In genomic region chr17:41407226-41407625, GRCh38 we compare ENCODE assay signal across 42 cellular contexts. TPM values are rescaled to one million over a fixed set of nuclear protein-coding genes. Genes with fewer than 3 reads are reported as not detected.
"Had no signal": no experiment of that assay in that cellular context is flagged by ENCODE, and none has a peak within 500 bp of the region (broad histone marks: within the 10 kb centered on the region; RNA-seq: fewer than 3 reads in every experiment).

No MANE protein-coding gene starts in this region.

- H3K27ac Mint-ChIP-seq: activated B cell treated with CpG ODN at 0.5 μM for 24 hours; activated CD4-positive, alpha-beta memory T cell treated with anti-CD3 and anti-CD28 coated beads for 36 hours; activated CD4-positive, alpha-beta T cell treated with anti-CD3 and anti-CD28 coated beads, Interleukin-2, amount 10 ng/mL, durations not matched to agents 24 days and 14 days; activated CD8-positive, alpha-beta T cell treated with anti-CD3 and anti-CD28 coated beads for 36 hours; activated naive CD4-positive, alpha-beta T cell treated with anti-CD3 and anti-CD28 coated beads for 36 hours; activated naive CD4-positive, alpha-beta T cell treated with anti-CD3 and anti-CD28 coated beads, Interleukin-2, amount 50 U/mL, for 72 hours; activated naive CD8-positive, alpha-beta T cell treated with anti-CD3 and anti-CD28 coated beads for 36 hours; activated T-cell treated with anti-CD3 and anti-CD28 coated beads, Interleukin-2, amount 50 U/mL, for 72 hours; activated T-helper 1 cell treated with anti-CD3 and anti-CD28 coated beads, Interleukin-12 subunit alpha, Interleukin-12 subunit beta, Interleukin-2, Interleukin-4 antibody, amounts not matched to agents 30 ng/mL and 10 ng/mL and 1 ng/mL, durations not matched to agents 14 hours and 24 hours and 36 hours; T-helper 1 cell treated with Interleukin-12 subunit alpha and Interleukin-12 subunit beta and Interleukin-4 antibody, amounts not matched to agents 30 μg/mL and 1 μg/mL, for 36 hours; T-helper 2 cell treated with Interferon-gamma antibody and Interleukin-4, amounts not matched to agents 5 μg/mL and 100 μg/mL, for 36 hours had no signal

- H3K4me3 ChIP-seq: adrenal gland, body of pancreas, breast epithelium, cardiac muscle cell had no signal

- DNase-seq: activated B cell treated with CpG ODN at 0.5 μM for 24 hours; activated CD4-positive, alpha-beta memory T cell treated with anti-CD3 and anti-CD28 coated beads for 36 hours; activated CD4-positive, alpha-beta T cell treated with anti-CD3 and anti-CD28 coated beads for 4 hours; activated CD4-positive, alpha-beta T cell treated with anti-CD3 and anti-CD28 coated beads, Interleukin-2, amount 10 ng/mL, durations not matched to agents 24 days and 14 days; activated CD4-positive, alpha-beta T cell treated with anti-CD3 and anti-CD28 coated beads, Interleukin-2, amount 50 U/mL, for 1 hour; activated CD4-positive, alpha-beta T cell treated with anti-CD3 and anti-CD28 coated beads, Interleukin-2, amount 50 U/mL, for 4 hours; activated CD4-positive, CD25-positive, alpha-beta regulatory T cell treated with anti-CD3 and anti-CD28 coated beads, Interleukin-2, amount 50 U/mL, for 72 hours; activated CD8-positive, alpha-beta memory T cell treated with anti-CD3 and anti-CD28 coated beads, Interleukin-2, amount 50 U/mL, for 4 hours; activated CD8-positive, alpha-beta T cell treated with anti-CD3 and anti-CD28 coated beads for 36 hours; activated effector memory CD4-positive, alpha-beta T cell treated with anti-CD3 and anti-CD28 coated beads, Interleukin-2, amount 50 U/mL, for 16 hours; activated gamma-delta T cell treated with Interleukin-2 at 50 U/mL for 16 hours; activated naive CD4-positive, alpha-beta T cell; activated naive CD4-positive, alpha-beta T cell treated with anti-CD3 and anti-CD28 coated beads for 36 hours; activated naive CD4-positive, alpha-beta T cell treated with anti-CD3 and anti-CD28 coated beads, Interleukin-2, amount 50 U/mL, for 16 hours; activated naive CD8-positive, alpha-beta T cell treated with anti-CD3 and anti-CD28 coated beads for 36 hours; activated T-cell treated with anti-CD3 and anti-CD28 coated beads for 4 hours; activated T-cell treated with anti-CD3 and anti-CD28 coated beads, Interleukin-2, amount 50 U/mL, for 1 hour; activated T-cell treated with anti-CD3 and anti-CD28 coated beads, Interleukin-2, amount 50 U/mL, for 4 hours; activated T-cell treated with anti-CD3 and anti-CD28 coated beads, Interleukin-2, amount 50 U/mL, for 72 hours; amniotic stem cell; aorta; body of pancreas; brain microvascular endothelial cell; caudate nucleus; cerebellar nuclear complex; T-helper 1 cell; T-helper 2 cell; T-helper 9 cell had no signal

- H3K36me3 ChIP-seq: adrenal gland, brain microvascular endothelial cell, breast epithelium, cardiac muscle cell had no signal

- H3K9me3 Mint-ChIP-seq: activated B cell treated with CpG ODN at 0.5 μM for 24 hours; activated CD4-positive, alpha-beta memory T cell treated with anti-CD3 and anti-CD28 coated beads for 36 hours; activated CD4-positive, alpha-beta T cell treated with anti-CD3 and anti-CD28 coated beads, Interleukin-2, amount 10 ng/mL, durations not matched to agents 24 days and 14 days; activated CD8-positive, alpha-beta T cell treated with anti-CD3 and anti-CD28 coated beads for 36 hours; activated naive CD4-positive, alpha-beta T cell treated with anti-CD3 and anti-CD28 coated beads for 36 hours; activated naive CD8-positive, alpha-beta T cell treated with anti-CD3 and anti-CD28 coated beads for 36 hours; activated T-cell treated with anti-CD3 and anti-CD28 coated beads, Interleukin-2, amount 50 U/mL, for 4 hours; activated T-cell treated with anti-CD3 and anti-CD28 coated beads, Interleukin-2, amount 50 U/mL, for 72 hours; activated T-helper 1 cell treated with anti-CD3 and anti-CD28 coated beads, Interleukin-12 subunit alpha, Interleukin-12 subunit beta, Interleukin-2, Interleukin-4 antibody, amounts not matched to agents 30 ng/mL and 10 ng/mL and 1 ng/mL, durations not matched to agents 14 hours and 24 hours and 36 hours; central memory CD8-positive, alpha-beta T cell; T-helper 1 cell treated with Interleukin-12 subunit alpha and Interleukin-12 subunit beta and Interleukin-4 antibody, amounts not matched to agents 30 μg/mL and 1 μg/mL, for 36 hours; T-helper 2 cell treated with Interferon-gamma antibody and Interleukin-4, amounts not matched to agents 5 μg/mL and 100 μg/mL, for 36 hours had no signal

- FAIRE-seq: astrocyte, TTC549 had no signal

- H3K27me3 Mint-ChIP-seq: activated B cell treated with CpG ODN at 0.5 μM for 24 hours; activated CD4-positive, alpha-beta memory T cell treated with anti-CD3 and anti-CD28 coated beads for 36 hours; activated CD4-positive, alpha-beta T cell treated with anti-CD3 and anti-CD28 coated beads, Interleukin-2, amount 10 ng/mL, durations not matched to agents 24 days and 14 days; activated CD8-positive, alpha-beta T cell treated with anti-CD3 and anti-CD28 coated beads for 36 hours; activated T-helper 17 cell treated with anti-CD3 and anti-CD28 coated beads, Interleukin-2, amount 50 U/mL, for 72 hours had no signal

- H3K4me1 Mint-ChIP-seq: activated B cell treated with CpG ODN at 0.5 μM for 24 hours had no signal

- H3K4me1 ChIP-seq: adrenal gland, body of pancreas had no signal

- ATAC-seq: activated CD8-positive, alpha-beta T cell treated with anti-CD3 and anti-CD28 coated beads for 36 hours; activated naive CD4-positive, alpha-beta T cell treated with anti-CD3 and anti-CD28 coated beads, Interleukin-2, amount 50 U/mL, for 72 hours; activated T-cell treated with anti-CD3 and anti-CD28 coated beads, Interleukin-2, amount 50 U/mL, for 4 hours; activated T-cell treated with anti-CD3 and anti-CD28 coated beads, Interleukin-2, amount 50 U/mL, for 72 hours; activated T-helper 17 cell treated with anti-CD3 and anti-CD28 coated beads, Interleukin-2, amount 50 U/mL, for 72 hours; body of pancreas had no signal

- H3K4me3 Mint-ChIP-seq: activated B cell treated with CpG ODN at 0.5 μM for 24 hours; activated CD4-positive, alpha-beta memory T cell treated with anti-CD3 and anti-CD28 coated beads for 36 hours; activated CD4-positive, alpha-beta T cell treated with anti-CD3 and anti-CD28 coated beads, Interleukin-2, amount 10 ng/mL, durations not matched to agents 24 days and 14 days; activated CD8-positive, alpha-beta T cell treated with anti-CD3 and anti-CD28 coated beads for 36 hours; activated naive CD4-positive, alpha-beta T cell treated with anti-CD3 and anti-CD28 coated beads for 36 hours; activated naive CD8-positive, alpha-beta T cell treated with anti-CD3 and anti-CD28 coated beads for 36 hours; activated T-cell treated with anti-CD3 and anti-CD28 coated beads, Interleukin-2, amount 50 U/mL, for 4 hours; activated T-cell treated with anti-CD3 and anti-CD28 coated beads, Interleukin-2, amount 50 U/mL, for 72 hours; activated T-helper 1 cell treated with anti-CD3 and anti-CD28 coated beads, Interleukin-12 subunit alpha, Interleukin-12 subunit beta, Interleukin-2, Interleukin-4 antibody, amounts not matched to agents 30 ng/mL and 10 ng/mL and 1 ng/mL, durations not matched to agents 14 hours and 24 hours and 36 hours; activated T-helper 17 cell treated with anti-CD3 and anti-CD28 coated beads, Interleukin-2, amount 50 U/mL, for 72 hours; central memory CD8-positive, alpha-beta T cell; T-helper 1 cell treated with Interleukin-12 subunit alpha and Interleukin-12 subunit beta and Interleukin-4 antibody, amounts not matched to agents 30 μg/mL and 1 μg/mL, for 36 hours; T-helper 2 cell treated with Interferon-gamma antibody and Interleukin-4, amounts not matched to agents 5 μg/mL and 100 μg/mL, for 36 hours had no signal

- H3K27ac ChIP-seq: adrenal gland, body of pancreas, brain microvascular endothelial cell, cardiac muscle cell, VCaP had no signal

- H3K27me3 ChIP-seq: adrenal gland, body of pancreas, brain microvascular endothelial cell, breast epithelium had no signal

- H3K9me3 ChIP-seq: adrenal gland, body of pancreas, breast epithelium had no signal

- H3K36me3 Mint-ChIP-seq: activated CD4-positive, alpha-beta memory T cell treated with anti-CD3 and anti-CD28 coated beads for 36 hours; activated naive CD8-positive, alpha-beta T cell treated with anti-CD3 and anti-CD28 coated beads for 36 hours had no signal

RNA-seq across cellular contexts. Expression of gene KRT31, which starts 9.8 kb away (rescaled TPM):
- total RNA-seq: activated B cell treated with CpG ODN at 0.5 μM for 24 hours; activated CD4-positive, alpha-beta memory T cell treated with anti-CD3 and anti-CD28 coated beads for 36 hours; activated CD4-positive, alpha-beta T cell treated with anti-CD3 and anti-CD28 coated beads, Interleukin-2, amount 10 ng/mL, durations not matched to agents 24 days and 14 days; activated CD8-positive, alpha-beta memory T cell treated with anti-CD3 and anti-CD28 coated beads for 36 hours; activated CD8-positive, alpha-beta T cell treated with anti-CD3 and anti-CD28 coated beads for 36 hours; activated naive CD4-positive, alpha-beta T cell treated with anti-CD3 and anti-CD28 coated beads for 36 hours; activated naive CD4-positive, alpha-beta T cell treated with anti-CD3 and anti-CD28 coated beads, Interleukin-2, amount 50 U/mL, for 72 hours; activated naive CD8-positive, alpha-beta T cell treated with anti-CD3 and anti-CD28 coated beads for 36 hours; activated T-cell treated with anti-CD3 and anti-CD28 coated beads, Interleukin-2, amount 50 U/mL, for 4 hours; activated T-cell treated with anti-CD3 and anti-CD28 coated beads, Interleukin-2, amount 50 U/mL, for 72 hours; activated T-helper 1 cell treated with anti-CD3 and anti-CD28 coated beads, Interleukin-12 subunit alpha, Interleukin-12 subunit beta, Interleukin-2, Interleukin-4 antibody, amounts not matched to agents 30 ng/mL and 10 ng/mL and 1 ng/mL, durations not matched to agents 14 hours and 24 hours and 36 hours; activated T-helper 17 cell treated with anti-CD3 and anti-CD28 coated beads, Interleukin-2, amount 50 U/mL, for 72 hours; adrenal gland; aorta; astrocyte; body of pancreas; breast epithelium; cardiac muscle cell; chondrocyte had no signal
- polyA plus RNA-seq: adrenal gland, aorta, cardiac muscle cell had no signal

RNA-seq across cellular contexts. Expression of gene KRT37, which starts 17.2 kb away (rescaled TPM):
- total RNA-seq: activated B cell treated with CpG ODN at 0.5 μM for 24 hours; activated CD4-positive, alpha-beta memory T cell treated with anti-CD3 and anti-CD28 coated beads for 36 hours; activated CD4-positive, alpha-beta T cell treated with anti-CD3 and anti-CD28 coated beads, Interleukin-2, amount 10 ng/mL, durations not matched to agents 24 days and 14 days; activated CD8-positive, alpha-beta memory T cell treated with anti-CD3 and anti-CD28 coated beads for 36 hours; activated CD8-positive, alpha-beta T cell treated with anti-CD3 and anti-CD28 coated beads for 36 hours; activated naive CD4-positive, alpha-beta T cell treated with anti-CD3 and anti-CD28 coated beads for 36 hours; activated naive CD4-positive, alpha-beta T cell treated with anti-CD3 and anti-CD28 coated beads, Interleukin-2, amount 50 U/mL, for 72 hours; activated naive CD8-positive, alpha-beta T cell treated with anti-CD3 and anti-CD28 coated beads for 36 hours; activated T-cell treated with anti-CD3 and anti-CD28 coated beads, Interleukin-2, amount 50 U/mL, for 4 hours; activated T-cell treated with anti-CD3 and anti-CD28 coated beads, Interleukin-2, amount 50 U/mL, for 72 hours; activated T-helper 1 cell treated with anti-CD3 and anti-CD28 coated beads, Interleukin-12 subunit alpha, Interleukin-12 subunit beta, Interleukin-2, Interleukin-4 antibody, amounts not matched to agents 30 ng/mL and 10 ng/mL and 1 ng/mL, durations not matched to agents 14 hours and 24 hours and 36 hours; activated T-helper 17 cell treated with anti-CD3 and anti-CD28 coated beads, Interleukin-2, amount 50 U/mL, for 72 hours; adrenal gland; aorta; astrocyte; body of pancreas; breast epithelium; cardiac muscle cell; chondrocyte had no signal
- polyA plus RNA-seq: adrenal gland, aorta, cardiac muscle cell had no signal

RNA-seq across cellular contexts. Expression of gene KRT34, which starts 25.1 kb away (rescaled TPM):
- total RNA-seq: activated B cell treated with CpG ODN at 0.5 μM for 24 hours; activated CD4-positive, alpha-beta memory T cell treated with anti-CD3 and anti-CD28 coated beads for 36 hours; activated CD4-positive, alpha-beta T cell treated with anti-CD3 and anti-CD28 coated beads, Interleukin-2, amount 10 ng/mL, durations not matched to agents 24 days and 14 days; activated CD8-positive, alpha-beta memory T cell treated with anti-CD3 and anti-CD28 coated beads for 36 hours; activated CD8-positive, alpha-beta T cell treated with anti-CD3 and anti-CD28 coated beads for 36 hours; activated naive CD4-positive, alpha-beta T cell treated with anti-CD3 and anti-CD28 coated beads for 36 hours; activated naive CD4-positive, alpha-beta T cell treated with anti-CD3 and anti-CD28 coated beads, Interleukin-2, amount 50 U/mL, for 72 hours; activated naive CD8-positive, alpha-beta T cell treated with anti-CD3 and anti-CD28 coated beads for 36 hours; activated T-cell treated with anti-CD3 and anti-CD28 coated beads, Interleukin-2, amount 50 U/mL, for 4 hours; activated T-cell treated with anti-CD3 and anti-CD28 coated beads, Interleukin-2, amount 50 U/mL, for 72 hours; activated T-helper 1 cell treated with anti-CD3 and anti-CD28 coated beads, Interleukin-12 subunit alpha, Interleukin-12 subunit beta, Interleukin-2, Interleukin-4 antibody, amounts not matched to agents 30 ng/mL and 10 ng/mL and 1 ng/mL, durations not matched to agents 14 hours and 24 hours and 36 hours; activated T-helper 17 cell treated with anti-CD3 and anti-CD28 coated beads, Interleukin-2, amount 50 U/mL, for 72 hours; adrenal gland; aorta; astrocyte; body of pancreas; breast epithelium; cardiac muscle cell; chondrocyte had no signal
- polyA plus RNA-seq: adrenal gland, aorta, cardiac muscle cell had no signal

RNA-seq across cellular contexts. Expression of gene KRT38, which starts 33.6 kb away (rescaled TPM):
- total RNA-seq: activated B cell treated with CpG ODN at 0.5 μM for 24 hours; activated CD4-positive, alpha-beta memory T cell treated with anti-CD3 and anti-CD28 coated beads for 36 hours; activated CD4-positive, alpha-beta T cell treated with anti-CD3 and anti-CD28 coated beads, Interleukin-2, amount 10 ng/mL, durations not matched to agents 24 days and 14 days; activated CD8-positive, alpha-beta memory T cell treated with anti-CD3 and anti-CD28 coated beads for 36 hours; activated CD8-positive, alpha-beta T cell treated with anti-CD3 and anti-CD28 coated beads for 36 hours; activated naive CD4-positive, alpha-beta T cell treated with anti-CD3 and anti-CD28 coated beads for 36 hours; activated naive CD4-positive, alpha-beta T cell treated with anti-CD3 and anti-CD28 coated beads, Interleukin-2, amount 50 U/mL, for 72 hours; activated naive CD8-positive, alpha-beta T cell treated with anti-CD3 and anti-CD28 coated beads for 36 hours; activated T-cell treated with anti-CD3 and anti-CD28 coated beads, Interleukin-2, amount 50 U/mL, for 4 hours; activated T-cell treated with anti-CD3 and anti-CD28 coated beads, Interleukin-2, amount 50 U/mL, for 72 hours; activated T-helper 1 cell treated with anti-CD3 and anti-CD28 coated beads, Interleukin-12 subunit alpha, Interleukin-12 subunit beta, Interleukin-2, Interleukin-4 antibody, amounts not matched to agents 30 ng/mL and 10 ng/mL and 1 ng/mL, durations not matched to agents 14 hours and 24 hours and 36 hours; activated T-helper 17 cell treated with anti-CD3 and anti-CD28 coated beads, Interleukin-2, amount 50 U/mL, for 72 hours; adrenal gland; aorta; astrocyte; body of pancreas; breast epithelium; cardiac muscle cell; chondrocyte had no signal
- polyA plus RNA-seq: adrenal gland, aorta, cardiac muscle cell had no signal

RNA-seq across cellular contexts. Expression of gene KRT33B, which starts 37.6 kb away (rescaled TPM):
- total RNA-seq: activated B cell treated with CpG ODN at 0.5 μM for 24 hours; activated CD4-positive, alpha-beta memory T cell treated with anti-CD3 and anti-CD28 coated beads for 36 hours; activated CD4-positive, alpha-beta T cell treated with anti-CD3 and anti-CD28 coated beads, Interleukin-2, amount 10 ng/mL, durations not matched to agents 24 days and 14 days; activated CD8-positive, alpha-beta memory T cell treated with anti-CD3 and anti-CD28 coated beads for 36 hours; activated CD8-positive, alpha-beta T cell treated with anti-CD3 and anti-CD28 coated beads for 36 hours; activated naive CD4-positive, alpha-beta T cell treated with anti-CD3 and anti-CD28 coated beads for 36 hours; activated naive CD4-positive, alpha-beta T cell treated with anti-CD3 and anti-CD28 coated beads, Interleukin-2, amount 50 U/mL, for 72 hours; activated naive CD8-positive, alpha-beta T cell treated with anti-CD3 and anti-CD28 coated beads for 36 hours; activated T-cell treated with anti-CD3 and anti-CD28 coated beads, Interleukin-2, amount 50 U/mL, for 4 hours; activated T-cell treated with anti-CD3 and anti-CD28 coated beads, Interleukin-2, amount 50 U/mL, for 72 hours; activated T-helper 1 cell treated with anti-CD3 and anti-CD28 coated beads, Interleukin-12 subunit alpha, Interleukin-12 subunit beta, Interleukin-2, Interleukin-4 antibody, amounts not matched to agents 30 ng/mL and 10 ng/mL and 1 ng/mL, durations not matched to agents 14 hours and 24 hours and 36 hours; activated T-helper 17 cell treated with anti-CD3 and anti-CD28 coated beads, Interleukin-2, amount 50 U/mL, for 72 hours; adrenal gland; aorta; astrocyte; body of pancreas; breast epithelium; cardiac muscle cell; chondrocyte had no signal
- polyA plus RNA-seq: adrenal gland, aorta, cardiac muscle cell had no signal
